ENCODE assay signal across 8 cellular contexts in the genomic region with DNA sequence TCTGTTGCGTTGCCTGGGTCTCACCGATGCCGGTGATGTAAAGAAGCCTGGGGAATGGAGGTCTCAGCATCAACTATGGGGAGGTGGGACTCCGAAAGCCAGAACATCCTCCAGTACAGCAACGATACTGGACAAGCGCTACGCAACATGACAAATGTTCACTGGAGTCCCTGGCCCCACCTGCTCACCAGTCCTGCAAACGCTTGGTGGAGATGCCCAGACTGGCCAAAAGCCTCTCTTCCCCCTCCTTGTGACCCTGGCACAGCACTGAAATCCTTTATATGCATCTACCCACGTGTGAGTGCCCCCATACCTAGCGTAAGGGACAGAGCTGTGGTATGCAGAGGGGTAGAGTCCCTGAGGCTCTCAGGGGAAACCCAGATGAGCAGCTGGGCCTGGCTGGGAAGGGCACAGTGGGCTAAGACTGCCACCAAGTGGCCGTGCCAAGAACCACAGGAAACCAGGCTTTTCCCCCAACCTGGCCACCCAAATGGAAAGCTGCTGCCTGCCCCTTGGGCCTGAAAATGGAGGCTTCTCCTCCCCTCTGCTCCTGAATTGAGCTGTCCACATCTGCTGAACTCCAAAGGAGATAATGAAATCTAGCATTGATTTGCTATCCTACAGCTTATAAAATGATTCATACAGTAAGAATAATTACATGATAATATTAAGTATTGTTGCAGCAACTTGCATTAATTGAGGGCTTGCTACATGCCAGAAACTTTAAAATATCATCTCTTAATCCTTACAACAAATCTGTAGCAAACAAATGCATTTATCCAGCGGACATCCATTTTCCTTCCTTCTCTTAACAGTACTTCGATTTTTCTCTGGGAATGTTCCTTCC. TPM values are rescaled to one million over a fixed set of nuclear protein-coding genes. Genes with fewer than 3 reads are reported as not detected.
A peak's percentile ranks its signal among the peaks of the same experiment; 100 is the strongest.
DNase-seq lines count a peak whose midpoint lies in the region; ATAC-seq, FAIRE-seq and TF ChIP-seq lines count a peak whose summit lies in the region.

No MANE protein-coding gene starts in this region.

- H3K4me2 ChIP-seq in DND-41 (ENCODE audit: insufficient read depth, low read length), result no peak overlapping the region

- H2AFZ ChIP-seq in DND-41 (ENCODE audit: low read depth, low read length), result no peak overlapping the region

- TF ChIP-seq POLR2A in vagina (IDR thresholded peaks at IDR 0.05), result no peak

- H3K27me3 ChIP-seq in DND-41 (ENCODE audit: insufficient read depth, low read length, poor library complexity) (no peaks in the 10 kb centered on the region), vagina (no peaks in the 10 kb centered on the region)

- ATAC-seq in DND-41 (ENCODE audit: insufficient read depth, low read depth) (peak; percentile 91), GM21423 (IDR thresholded peaks at IDR 0.05; ENCODE audit: unreplicated experiment) (peak; percentile 97)

- no peak overlapping the region for H3K4me3 ChIP-seq in DND-41 (ENCODE audit: low read depth in 1 of 2, low read length in 2 of 2)
- no peak overlapping the region for H3K4me3 ChIP-seq in vagina

- FAIRE-seq in RCC 7860 (lab: Jason Lieb, UNC), result no peak

- no peak overlapping the region for H3K9ac ChIP-seq in DND-41 (ENCODE audit: low read depth, low read length)

- H3K36me3 ChIP-seq in DND-41 (ENCODE audit: insufficient read depth, low read length), result no peaks in the 10 kb centered on the region
- no peaks in the 10 kb centered on the region for H3K36me3 ChIP-seq in vagina

- no peak overlapping the region for H3K27ac ChIP-seq in DND-41 (ENCODE audit: low read length)
- no peak overlapping the region for H3K27ac ChIP-seq in vagina

- H4K20me1 ChIP-seq in DND-41 (ENCODE audit: insufficient read depth, low read length), result no peaks in the 10 kb centered on the region

- peak; percentile 90 for TF ChIP-seq CTCF in DND-41 (IDR thresholded peaks at IDR 0.05; ENCODE audit: borderline replicate concordance, extremely low read depth, low read length, poor library complexity, severe bottlenecking)
- TF ChIP-seq CTCF in vagina (IDR thresholded peaks at IDR 0.05), result peak; percentile 71 to 77 (median 74)

- H3K79me2 ChIP-seq in DND-41 (ENCODE audit: insufficient read depth, low read length), result no peaks in the 10 kb centered on the region

- intact Hi-C loops in posterior cingulate gyrus (cut with DNase I) (loop anchor here (2.0 kb wide), 2 partner anchors 703 to 999 kb away; no protein-coding TSS in a partner anchor), vagina (cut with DNase I) (loop anchor here (5.0 kb wide), 2 partner anchors 702 to 1783 kb away; no protein-coding TSS in a partner anchor)

- DNase-seq in DND-41, result peak; percentile 66
- peak; percentile 69 for DNase-seq in HT1080 (ENCODE audit: low read depth)
- DNase-seq in RCC 7860 (ENCODE audit: low spot score), result peak; percentile 23
- DNase-seq in activated effector memory CD4-positive, alpha-beta T cell treated with Interleukin-2 at 50 U/mL for 16 hours, result peak; percentile 45
- peak; percentile 65 for DNase-seq in globus pallidus (ENCODE audit: low spot score)
- peak; percentile 49 to 96 (median 75) for DNase-seq in posterior cingulate gyrus
- DNase-seq in vagina (ENCODE audit: extremely low spot score in 2 of 2), result peak; percentile 85 to 87

- H3K9me3 ChIP-seq in DND-41 (ENCODE audit: insufficient read depth, low read length, severe bottlenecking) (no peaks in the 10 kb centered on the region), vagina (no peaks in the 10 kb centered on the region)

- H3K4me1 ChIP-seq in DND-41 (ENCODE audit: insufficient read depth, low read length), result no peaks in the 10 kb centered on the region
- H3K4me1 ChIP-seq in vagina, result no peaks in the 10 kb centered on the region

RNA-seq across cellular contexts. Expression of a gene that starts 24.8 kb away (rescaled TPM):
- 11.4 and 14.5 TPM in 2 replicates for total RNA-seq in HT1080 (2014; rRNA removed; shearing (Covaris generic))
- polyA plus RNA-seq in HT1080 (2015; cell fraction: cytosol; rRNA removed), result 5.4 and 6.8 TPM in 2 replicates
- polyA plus RNA-seq in HT1080 (2015; cell fraction: nucleus; rRNA removed), result 23.6 and 25.8 TPM in 2 replicates
- total RNA-seq in vagina, result 20.4 TPM

Comparison
In these comparisons a context has a peak if more than half of its experiments do, and no peak if none do; other contexts are left out.
1. DNase-seq: peak in every context shown above with its lines; median percentile 86 in vagina; 75 in posterior cingulate gyrus; 69 in HT1080; 66 in DND-41; 65 in globus pallidus; 45 in activated effector memory CD4-positive, alpha-beta T cell treated with Interleukin-2 at 50 U/mL for 16 hours; 23 in RCC 7860.